ENCODE assay signal across 1 cellular context in genomic region chr3:192935441-192935840, GRCh38.
TF ChIP-seq lines count a peak whose summit lies in the region.

No MANE protein-coding gene starts in this region.

TF ChIP-seq in GM12878, 131 proteins besides CTCF, POLR2A, EP300 and RAD21:
- TF ChIP-seq, protein P1, sequence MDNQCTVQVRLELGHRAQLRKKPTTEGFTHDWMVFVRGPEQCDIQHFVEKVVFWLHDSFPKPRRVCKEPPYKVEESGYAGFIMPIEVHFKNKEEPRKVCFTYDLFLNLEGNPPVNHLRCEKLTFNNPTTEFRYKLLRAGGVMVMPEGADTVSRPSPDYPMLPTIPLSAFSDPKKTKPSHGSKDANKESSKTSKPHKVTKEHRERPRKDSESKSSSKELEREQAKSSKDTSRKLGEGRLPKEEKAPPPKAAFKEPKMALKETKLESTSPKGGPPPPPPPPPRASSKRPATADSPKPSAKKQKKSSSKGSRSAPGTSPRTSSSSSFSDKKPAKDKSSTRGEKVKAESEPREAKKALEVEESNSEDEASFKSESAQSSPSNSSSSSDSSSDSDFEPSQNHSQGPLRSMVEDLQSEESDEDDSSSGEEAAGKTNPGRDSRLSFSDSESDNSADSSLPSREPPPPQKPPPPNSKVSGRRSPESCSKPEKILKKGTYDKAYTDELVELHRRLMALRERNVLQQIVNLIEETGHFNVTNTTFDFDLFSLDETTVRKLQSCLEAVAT (IDR thresholded peaks at IDR 0.05) = no peak
- TF ChIP-seq ZNF207 (IDR thresholded peaks at IDR 0.05; ENCODE audit: borderline replicate concordance) = no peak
- no peak for TF ChIP-seq PKNOX1 (IDR thresholded peaks at IDR 0.05)
- TF ChIP-seq JUND (IDR thresholded peaks at IDR 0.05; ENCODE audit: low read depth, low read length) = no peak
- no peak for TF ChIP-seq TAF1 (IDR thresholded peaks at IDR 0.05; ENCODE audit: borderline replicate concordance, low read depth, low read length)
- no peak for TF ChIP-seq ZNF622 (IDR thresholded peaks at IDR 0.05)
- no peak for TF ChIP-seq BMI1 (IDR thresholded peaks at IDR 0.05; ENCODE audit: borderline replicate concordance)
- TF ChIP-seq SREBF2 (IDR thresholded peaks at IDR 0.05; ENCODE audit: low read length) = no peak
- no peak for TF ChIP-seq CEBPB (IDR thresholded peaks at IDR 0.05; ENCODE audit: borderline replicate concordance in 1 of 2, low read depth in 2 of 2, low read length in 2 of 2)
- no peak for TF ChIP-seq ATF3 (IDR thresholded peaks at IDR 0.05; ENCODE audit: borderline replicate concordance, extremely low read depth, low read depth, low read length)
- no peak for TF ChIP-seq SUZ12 (IDR thresholded peaks at IDR 0.05; ENCODE audit: unreplicated experiment)
- TF ChIP-seq SIN3A (IDR thresholded peaks at IDR 0.05; ENCODE audit: low read depth, low read length) = no peak
- TF ChIP-seq CBFB (IDR thresholded peaks at IDR 0.05; ENCODE audit: low read depth) = no peak
- TF ChIP-seq GATAD2B (conservative IDR thresholded peaks at IDR 0.05; ENCODE audit: low read depth) = no peak
